In genomic region chr6:163369122-163369521, GRCh38 we compare ENCODE assay signal across 24 cellular contexts.
"Had no signal": no experiment of that assay in that cellular context is flagged by ENCODE, and none has a peak within 500 bp of the region (broad histone marks: within the 10 kb centered on the region; RNA-seq: fewer than 3 reads in every experiment).

No MANE protein-coding gene starts in this region.

- DNase-seq: activated CD4-positive, alpha-beta memory T cell treated with anti-CD3 and anti-CD28 coated beads, Interleukin-2, amount 10 ng/mL, durations not matched to agents 7 days and 5 days; activated CD4-positive, alpha-beta T cell treated with anti-CD3 and anti-CD28 coated beads for 36 hours; activated CD4-positive, alpha-beta T cell treated with anti-CD3 and anti-CD28 coated beads, Interleukin-2, amount 50 U/mL, for 1 hour; activated CD8-positive, alpha-beta memory T cell treated with anti-CD3 and anti-CD28 coated beads, Interleukin-2, amount 50 U/mL, for 4 hours; activated gamma-delta T cell treated with Interleukin-2 at 50 U/mL for 16 hours; activated naive CD4-positive, alpha-beta T cell treated with anti-CD3 and anti-CD28 coated beads, Interleukin-2, amount 10 ng/mL, durations not matched to agents 7 days and 5 days; activated naive CD8-positive, alpha-beta T cell treated with anti-CD3 and anti-CD28 coated beads for 36 hours; activated T-cell treated with anti-CD3 and anti-CD28 coated beads, Interleukin-2, amount 50 U/mL, for 72 hours; anterior cingulate cortex; cerebellar nuclear complex; KG1; NCI-H1105 treated with DMSO at 0.1 percent for 48 hours; NCI-H1436 treated with DMSO at 0.1 percent for 48 hours; NCI-H187; NCI-H2081; NCI-H510A treated with DMSO at 0.1 percent for 48 hours; NCI-H69; PC-9; SHP77 treated with DMSO at 0.1 percent for 48 hours; T-cell; T-helper 2 cell; T1000 had no signal

- H3K4me3 Mint-ChIP-seq: activated CD4-positive, alpha-beta memory T cell treated with anti-CD3 and anti-CD28 coated beads, Interleukin-2, amount 10 ng/mL, durations not matched to agents 7 days and 5 days; activated CD4-positive, alpha-beta T cell treated with anti-CD3 and anti-CD28 coated beads for 36 hours; activated naive CD4-positive, alpha-beta T cell treated with anti-CD3 and anti-CD28 coated beads, Interleukin-2, amount 10 ng/mL, durations not matched to agents 7 days and 5 days; activated naive CD8-positive, alpha-beta T cell treated with anti-CD3 and anti-CD28 coated beads for 36 hours; activated T-cell treated with anti-CD3 and anti-CD28 coated beads, Interleukin-2, amount 50 U/mL, for 72 hours; T-cell had no signal

- H3K27ac Mint-ChIP-seq: activated CD4-positive, alpha-beta memory T cell treated with anti-CD3 and anti-CD28 coated beads, Interleukin-2, amount 10 ng/mL, durations not matched to agents 7 days and 5 days; activated CD4-positive, alpha-beta T cell treated with anti-CD3 and anti-CD28 coated beads for 36 hours; activated naive CD4-positive, alpha-beta T cell treated with anti-CD3 and anti-CD28 coated beads, Interleukin-2, amount 10 ng/mL, durations not matched to agents 7 days and 5 days; activated naive CD8-positive, alpha-beta T cell treated with anti-CD3 and anti-CD28 coated beads for 36 hours; activated T-cell treated with anti-CD3 and anti-CD28 coated beads, Interleukin-2, amount 50 U/mL, for 72 hours; activated T-helper 2 cell treated with anti-CD3 and anti-CD28 coated beads, Interferon-gamma antibody, Interleukin-2, Interleukin-4, amounts not matched to agents 10 μg/mL and 5 μg/mL and 100 μg/mL, durations not matched to agents 14 hours and 24 hours and 36 hours; T-cell had no signal

- H3K27ac ChIP-seq: PC-9, VCaP had no signal

- H3K36me3 Mint-ChIP-seq: activated naive CD4-positive, alpha-beta T cell treated with anti-CD3 and anti-CD28 coated beads, Interleukin-2, amount 10 ng/mL, durations not matched to agents 7 days and 5 days; activated naive CD8-positive, alpha-beta T cell treated with anti-CD3 and anti-CD28 coated beads for 36 hours; T-cell had no signal

- H3K4me1 Mint-ChIP-seq: activated CD4-positive, alpha-beta memory T cell treated with anti-CD3 and anti-CD28 coated beads, Interleukin-2, amount 10 ng/mL, durations not matched to agents 7 days and 5 days had no signal

- H3K9me3 Mint-ChIP-seq: activated CD4-positive, alpha-beta memory T cell treated with anti-CD3 and anti-CD28 coated beads, Interleukin-2, amount 10 ng/mL, durations not matched to agents 7 days and 5 days; activated naive CD4-positive, alpha-beta T cell treated with anti-CD3 and anti-CD28 coated beads, Interleukin-2, amount 10 ng/mL, durations not matched to agents 7 days and 5 days; activated naive CD8-positive, alpha-beta T cell treated with anti-CD3 and anti-CD28 coated beads for 36 hours; activated T-cell treated with anti-CD3 and anti-CD28 coated beads, Interleukin-2, amount 50 U/mL, for 72 hours; activated T-helper 2 cell treated with anti-CD3 and anti-CD28 coated beads, Interferon-gamma antibody, Interleukin-2, Interleukin-4, amounts not matched to agents 10 μg/mL and 5 μg/mL and 100 μg/mL, durations not matched to agents 14 hours and 24 hours and 36 hours; T-cell had no signal
